In genomic region chr2:105421053-105421452, GRCh38 we compare ENCODE assay signal across 17 cellular contexts. TPM values are rescaled to one million over a fixed set of nuclear protein-coding genes. Genes with fewer than 3 reads are reported as not detected.
DNase-seq lines count a peak whose midpoint lies in the region; ATAC-seq, FAIRE-seq and TF ChIP-seq lines count a peak whose summit lies in the region.
"Had no signal": no experiment of that assay in that cellular context is flagged by ENCODE, and none has a peak within 500 bp of the region (broad histone marks: within the 10 kb centered on the region; RNA-seq: fewer than 3 reads in every experiment).

No MANE protein-coding gene starts in this region.

- TF ChIP-seq EP300 in HepG2 (IDR thresholded peaks at IDR 0.05; ENCODE audit: low read depth in 2 of 2, low read length in 2 of 2) (no peak), HepG2 (CRISPR knock-in tag; IDR thresholded peaks at IDR 0.05; ENCODE audit: borderline replicate concordance) (no peak)

- no peak for TF ChIP-seq POLR2A in HepG2 (IDR thresholded peaks at IDR 0.05; ENCODE audit: insufficient read depth in 1 of 2, low read depth in 2 of 2, low read length in 2 of 2)

- no peak for FAIRE-seq in HepG2 (lab: Jason Lieb, UNC)
- FAIRE-seq: A549, D721Med, G401.6, GM12891 had no signal

- H4K20me1 ChIP-seq in HepG2 (ENCODE audit: insufficient read depth, low read length): no peaks in the 10 kb centered on the region

- no peaks in the 10 kb centered on the region for H3K27me3 ChIP-seq in cardiac muscle cell
- peaks cover 2 to 5% of the 10 kb centered on the region in 2 experiments; a peak in 1 of 5 replicates for H3K27me3 ChIP-seq in HepG2 (ENCODE audit: control insufficient read depth in 1 of 2, insufficient read depth in 2 of 2, low read length in 2 of 2)

- H3K79me2 ChIP-seq in HepG2 (ENCODE audit: insufficient read depth, low read length): no peaks in the 10 kb centered on the region

- in situ Hi-C loops in HepG2 (cut with HindIII; ENCODE audit: extremely low pct_ligation_motif_present, low pct_unique_long_range_greater_than_20kb): no loop called here
- in situ Hi-C loops in GM13976 (cut with MboI; ENCODE audit: low sequenced_read_pairs, unreplicated experiment): no loop called here

- H3K4me2 ChIP-seq in HepG2 (ENCODE audit: low read depth, low read length): no peak overlapping the region
- H3K4me2 ChIP-seq: A549 had no signal

- H3K4me3 ChIP-seq in cardiac muscle cell (no peak overlapping the region), HepG2 (replicated peaks in 1 of 3; ENCODE audit: insufficient read depth in 1 of 3, low read depth in 2 of 3, low read length in 3 of 3) (no peak overlapping the region)
- H3K4me3 ChIP-seq: A549 had no signal

- CTCF ChIA-PET in HepG2 (lab: Yijun Ruan, JAX; ENCODE audit: low intra/inter-chr PET ratio, low total read pairs): no interaction called here

- ATAC-seq in left ventricle myocardium superior (peak; percentile 20), HepG2 (peak; percentile 44; the same call in 2 of the 3 replicates), HG03460 (IDR thresholded peaks at IDR 0.05; ENCODE audit: unreplicated experiment) (no peak)
- ATAC-seq: A549; CD8-positive, alpha-beta T cell had no signal

- no peak for TF ChIP-seq RAD21 in HepG2 (CRISPR knock-in tag; IDR thresholded peaks at IDR 0.05)

- TF ChIP-seq CTCF in cardiac muscle cell (IDR thresholded peaks at IDR 0.05; ENCODE audit: low read depth, low read length): no peak
- no peak for TF ChIP-seq CTCF in HepG2 (CRISPR knock-in tag; IDR thresholded peaks at IDR 0.05)
- TF ChIP-seq CTCF in GM13976 (IDR thresholded peaks at IDR 0.05; ENCODE audit: borderline replicate concordance, control extremely low read depth, extremely low read depth, insufficient read depth, missing control alignments): no peak

- H3K9ac ChIP-seq in HepG2 (ENCODE audit: insufficient read depth, low read depth, low read length): no peak overlapping the region

- no TSS peak for BruUV-seq in HepG2 (replicated peaks; lab: Mats Ljungman, UMichigan)

- H3K9me3 ChIP-seq in cardiac muscle cell (ENCODE audit: low read depth): no peaks in the 10 kb centered on the region
- no peaks in the 10 kb centered on the region for H3K9me3 ChIP-seq in HepG2 (ENCODE audit: low read length)

- DNase-seq in cardiac muscle cell (ENCODE audit: low read depth in 1 of 2, low spot score in 1 of 2) (no peak), left ventricle myocardium superior (no peak), HepG2 (ENCODE audit: low spot score) (no peak), SW480 (ENCODE audit: low spot score) (no peak), GM13976 (ENCODE audit: low spot score) (no peak)
- DNase-seq: CD8-positive, alpha-beta T cell; COR-L47; DMS153; DMS79 treated with DMSO at 0.1 percent for 48 hours; EL; GOT3; H9 had no signal

- intact Hi-C loops in left ventricle myocardium superior (cut with micrococcal nuclease): no loop called here
- intact Hi-C loops in HepG2 (cut with micrococcal nuclease; ENCODE audit: unreplicated experiment): no loop called here

- H3K36me3 ChIP-seq in cardiac muscle cell (peaks cover 11% of the 10 kb centered on the region), HepG2 (replicated peaks in 1 of 2; ENCODE audit: control insufficient read depth in 1 of 2, insufficient read depth in 2 of 2, low read length in 2 of 2) (no peaks in the 10 kb centered on the region)

- H2AFZ ChIP-seq in HepG2 (ENCODE audit: low read length): no peak overlapping the region

- POLR2A ChIA-PET in HepG2 (lab: Yijun Ruan, JAX): no interaction called here

- H3K27ac ChIP-seq in cardiac muscle cell (peak overlapping the region; percentile 48), HepG2 (ENCODE audit: extremely low read length, insufficient read depth, low read length) (no peak overlapping the region)
- H3K27ac ChIP-seq: A549 had no signal

- WGBS in HepG2 (ENCODE audit: low lambda C conversion rate): 0% methylated on average over 2 of the region's 2 CpGs

- H3K4me1 ChIP-seq in cardiac muscle cell (ENCODE audit: low read depth) (peaks cover 12% of the 10 kb centered on the region), HepG2 (ENCODE audit: insufficient read depth, low read length) (peaks cover 8% of the 10 kb centered on the region)

TF ChIP-seq in HepG2, 621 proteins besides CTCF, POLR2A, EP300 and RAD21:
- TF ChIP-seq HNF4A (CRISPR knock-in tag; IDR thresholded peaks at IDR 0.05) (peak; percentile 53), ZNF703 (CRISPR knock-in tag; IDR thresholded peaks at IDR 0.05; ENCODE audit: borderline replicate concordance) (no peak)

RNA-seq across cellular contexts. Expression of gene FHL2, which starts 22.2 kb away (rescaled TPM):
- total RNA-seq in cardiac muscle cell (586 and 1,288 TPM in 2 replicates), left ventricle myocardium superior (1,772 TPM), HepG2 (2016; rRNA removed; fragmentation: Illumina TruSeq; extraction: Trizol) (1.9 and 2.3 TPM in 2 replicates)
- polyA plus RNA-seq in cardiac muscle cell (612 and 1,543 TPM in 2 replicates), HepG2 (2011; rRNA removed) (44.2 and 74.8 TPM in 2 replicates)
- total RNA-seq in HepG2 (2016; cell fraction: cytosol; rRNA removed; fragmentation: Illumina TruSeq; extraction: Trizol; ENCODE audit: low read depth): 1.4 and 1.6 TPM in 2 replicates
- 1.9 and 2.3 TPM in 2 replicates for total RNA-seq in HepG2 (2016; cell fraction: insoluble cytoplasmic fraction; rRNA removed; fragmentation: Illumina TruSeq; extraction: Trizol)
- 1.4 and 1.7 TPM in 2 replicates for total RNA-seq in HepG2 (2016; cell fraction: membrane; rRNA removed; fragmentation: Illumina TruSeq; extraction: Trizol)
- total RNA-seq in HepG2 (2016; cell fraction: nucleus; rRNA removed; fragmentation: Illumina TruSeq; extraction: Trizol): 0.53 and 0.87 TPM in 2 replicates
- 51.8 and 84.3 TPM in 2 replicates for polyA plus RNA-seq in HepG2 (2011; cell fraction: cytosol; rRNA removed)
- polyA plus RNA-seq in HepG2 (2011; cell fraction: nucleus; rRNA removed): 19.1 and 28.9 TPM in 2 replicates
- 51.1 and 56.1 TPM in 2 replicates for polyA plus RNA-seq in HepG2 (2012)
- polyA plus RNA-seq in HepG2 (2016; cell fraction: cytosol; fragmentation: Illumina TruSeq; extraction: Trizol; ENCODE audit: low read depth): 1.8 and 2.5 TPM in 2 replicates
- polyA plus RNA-seq in HepG2 (2016; cell fraction: insoluble cytoplasmic fraction; fragmentation: Illumina TruSeq; extraction: Trizol; ENCODE audit: low read depth): 3.4 and 3.5 TPM in 2 replicates
- 1.9 and 2.2 TPM in 2 replicates for polyA plus RNA-seq in HepG2 (2016; cell fraction: membrane; fragmentation: Illumina TruSeq; extraction: Trizol; ENCODE audit: low read depth)
- polyA plus RNA-seq in HepG2 (2016; cell fraction: nucleus; fragmentation: Illumina TruSeq; extraction: Trizol; ENCODE audit: insufficient read depth, low read depth): 1.0 and 1.6 TPM in 2 replicates
- 56.1 and 100.0 TPM in 2 replicates for polyA minus RNA-seq in HepG2 (2011; rRNA and poly(A)+ RNA removed; ENCODE audit: low replicate concordance)
- polyA minus RNA-seq in HepG2 (2011; cell fraction: cytosol; rRNA and poly(A)+ RNA removed): 18.5 and 23.7 TPM in 2 replicates
- 28.0 and 37.5 TPM in 2 replicates for polyA minus RNA-seq in HepG2 (2011; cell fraction: nucleus; rRNA and poly(A)+ RNA removed)

Comparison
In these comparisons a context has a peak if more than half of its experiments do, and no peak if none do; other contexts are left out.
1. RNA of gene FHL2, which starts 22.2 kb away (total RNA-seq): 1,772 TPM in left ventricle myocardium superior (single experiment) and 586 to 1,288 TPM in cardiac muscle cell; 0.53 to 2.3 TPM in HepG2; every median in the first group is over 100 times any median in the second.